In the genomic region with DNA sequence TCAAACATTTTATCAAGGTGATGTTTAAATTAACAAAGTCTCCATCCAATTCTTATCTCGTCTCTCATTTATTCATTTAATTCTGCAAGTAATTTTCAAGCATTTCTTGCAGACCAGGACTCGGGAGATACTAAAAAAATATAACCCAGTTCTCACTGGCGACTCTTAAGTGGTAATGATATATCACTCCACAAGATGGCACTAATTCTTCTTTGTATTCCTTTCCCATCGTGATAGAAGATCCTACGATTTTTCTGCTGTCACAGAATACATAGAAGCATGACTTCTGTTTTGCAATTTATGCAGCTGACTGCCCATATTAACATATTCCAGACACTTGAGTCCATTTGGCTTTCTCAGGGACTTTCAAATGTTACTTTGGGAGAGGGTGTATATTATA, we compare ENCODE assay signal across 8 cellular contexts.
DNase-seq lines count a peak whose midpoint lies in the region; ATAC-seq, FAIRE-seq and TF ChIP-seq lines count a peak whose summit lies in the region.

No MANE protein-coding gene starts in this region.

- H3K9me3 ChIP-seq in adrenal gland (replicated peaks in 1 of 3) (no peaks in the 10 kb centered on the region), HepG2 (ENCODE audit: low read length) (no peaks in the 10 kb centered on the region)

- in situ Hi-C loops in HepG2 (cut with HindIII; ENCODE audit: extremely low pct_ligation_motif_present, low pct_unique_long_range_greater_than_20kb) = loop anchor here (10.0 kb wide), 1 partner anchor 779 kb away; no protein-coding TSS in a partner anchor

- FAIRE-seq in HepG2 (lab: Jason Lieb, UNC) = no peak

- no peak overlapping the region for H2AFZ ChIP-seq in HepG2 (ENCODE audit: low read length)

- no peak overlapping the region for H3K9ac ChIP-seq in HepG2 (ENCODE audit: insufficient read depth, low read depth, low read length)

- POLR2A ChIA-PET in HEK293T (lab: Yijun Ruan, JAX) = no interaction called here
- POLR2A ChIA-PET in HepG2 (lab: Yijun Ruan, JAX) = no interaction called here

- no peak overlapping the region for H3K4me2 ChIP-seq in HepG2 (ENCODE audit: low read depth, low read length)

- intact Hi-C loops in adrenal gland (cut with DNase I) (loop anchor here in 1 of 2 donors (10.0 kb wide), 1 partner anchor 779 kb away; no protein-coding TSS in a partner anchor), HepG2 (cut with micrococcal nuclease; ENCODE audit: unreplicated experiment) (no loop called here), left cardiac atrium (cut with DNase I) (loop anchor here in 1 of 2 donors (10.0 kb wide), 1 partner anchor 779 kb away; no protein-coding TSS in a partner anchor)

- no peak overlapping the region for H3K4me3 ChIP-seq in adrenal gland
- no peak overlapping the region for H3K4me3 ChIP-seq in HepG2 (replicated peaks in 1 of 3; ENCODE audit: insufficient read depth in 1 of 3, low read depth in 2 of 3, low read length in 3 of 3)

- 2 to 6% (median 4%) methylated on average over 5 of the region's 5 CpGs for WGBS in adrenal gland, 4 donors
- under 1% methylated on average over 5 of the region's 5 CpGs for WGBS in HepG2 (ENCODE audit: low lambda C conversion rate)

- no peaks in the 10 kb centered on the region for H4K20me1 ChIP-seq in HepG2 (ENCODE audit: insufficient read depth, low read length)

- peak in 5 of 6 experiments; percentile 32 to 48 (median 43) for TF ChIP-seq CTCF in adrenal gland (IDR thresholded peaks at IDR 0.05)
- TF ChIP-seq CTCF in HepG2 (CRISPR knock-in tag; IDR thresholded peaks at IDR 0.05) = peak; percentile 34; the same call in 1 of the 2 replicates

- TF ChIP-seq POLR2A in adrenal gland (IDR thresholded peaks at IDR 0.05) = no peak
- no peak for TF ChIP-seq POLR2A in HepG2 (IDR thresholded peaks at IDR 0.05; ENCODE audit: insufficient read depth in 1 of 2, low read depth in 2 of 2, low read length in 2 of 2)

- peak; percentile 75 for DNase-seq in DMS53 (lab: John Stamatoyannopoulos, UW)
- DNase-seq in HEK293T (ENCODE audit: extremely low spot score) = peak; percentile 24
- DNase-seq in adrenal gland = no peak
- peak; percentile 0 for DNase-seq in HepG2 (ENCODE audit: low spot score)
- no peak for DNase-seq in left cardiac atrium
- no peak for DNase-seq in stimulated activated CD4-positive, alpha-beta T cell treated with anti-CD3 and anti-CD28 coated beads, Interleukin-2, amount 100 ng/mL, for 24 hours
- no peak for DNase-seq in activated CD4-positive, alpha-beta T cell treated with anti-CD3 and anti-CD28 coated beads for 1 hour

- no peak overlapping the region for H3K27ac ChIP-seq in adrenal gland
- no peak overlapping the region for H3K27ac ChIP-seq in HepG2 (ENCODE audit: extremely low read length, insufficient read depth, low read length)

- no peaks in the 10 kb centered on the region for H3K4me1 ChIP-seq in adrenal gland (replicated peaks in 1 of 2)
- H3K4me1 ChIP-seq in HepG2 (ENCODE audit: insufficient read depth, low read length) = no peaks in the 10 kb centered on the region

- no peaks in the 10 kb centered on the region for H3K79me2 ChIP-seq in HepG2 (ENCODE audit: insufficient read depth, low read length)

- BruUV-seq in HepG2 (replicated peaks; lab: Mats Ljungman, UMichigan) = no TSS peak

- H3K36me3 ChIP-seq in adrenal gland (replicated peaks in 1 of 2) = no peaks in the 10 kb centered on the region
- H3K36me3 ChIP-seq in HepG2 (replicated peaks in 1 of 2; ENCODE audit: control insufficient read depth in 1 of 2, insufficient read depth in 2 of 2, low read length in 2 of 2) = no peaks in the 10 kb centered on the region

- ATAC-seq in HepG2 (no peak), GM21619 (IDR thresholded peaks at IDR 0.05; ENCODE audit: unreplicated experiment) (no peak), left cardiac atrium (no peak)

- TF ChIP-seq RAD21 in HepG2 (CRISPR knock-in tag; IDR thresholded peaks at IDR 0.05) = no peak

- TF ChIP-seq EP300 in HepG2 (IDR thresholded peaks at IDR 0.05; ENCODE audit: low read depth in 2 of 2, low read length in 2 of 2) (no peak), HepG2 (CRISPR knock-in tag; IDR thresholded peaks at IDR 0.05; ENCODE audit: borderline replicate concordance) (no peak)

- H3K27me3 ChIP-seq in adrenal gland = peaks cover 9% of the 10 kb centered on the region
- H3K27me3 ChIP-seq in HepG2 (ENCODE audit: control insufficient read depth in 1 of 2, insufficient read depth in 2 of 2, low read length in 2 of 2) = no peaks in the 10 kb centered on the region

- CTCF ChIA-PET in HEK293T (lab: Yijun Ruan, JAX) = interaction anchor here (0.7 kb wide), 1 partner anchor 746 kb away, joined by 3 read pairs; no protein-coding TSS in a partner anchor
- CTCF ChIA-PET in HepG2 (lab: Yijun Ruan, JAX; ENCODE audit: low intra/inter-chr PET ratio, low total read pairs) = interaction anchor here (1.9 kb wide), 1 partner anchor 784 kb away, joined by 7 read pairs; no protein-coding TSS in a partner anchor

TF ChIP-seq in HEK293T, 16 proteins besides CTCF, POLR2A, EP300 and RAD21:
- TF ChIP-seq NFRKB (IDR thresholded peaks at IDR 0.05) = no peak
- TF ChIP-seq ARNT (IDR thresholded peaks at IDR 0.05) = no peak
- TF ChIP-seq SUZ12 (IDR thresholded peaks at IDR 0.05) = no peak
- TF ChIP-seq ELF4 (IDR thresholded peaks at IDR 0.05) = no peak
- TF ChIP-seq FOXA1 (IDR thresholded peaks at IDR 0.05) = no peak
- TF ChIP-seq SP1 (IDR thresholded peaks at IDR 0.05) = no peak
- TF ChIP-seq CTBP1 (IDR thresholded peaks at IDR 0.05; ENCODE audit: borderline replicate concordance) = no peak
- TF ChIP-seq ZNF384 (IDR thresholded peaks at IDR 0.05) = no peak
- no peak for TF ChIP-seq FOXM1 (IDR thresholded peaks at IDR 0.05; ENCODE audit: borderline replicate concordance)
- TF ChIP-seq LEF1 (IDR thresholded peaks at IDR 0.05; ENCODE audit: borderline replicate concordance) = no peak
- no peak for TF ChIP-seq HDGF (IDR thresholded peaks at IDR 0.05; ENCODE audit: borderline replicate concordance)
- TF ChIP-seq TARDBP (IDR thresholded peaks at IDR 0.05) = no peak
- TF ChIP-seq PKNOX1 (IDR thresholded peaks at IDR 0.05) = no peak
- TF ChIP-seq FOXK2 (IDR thresholded peaks at IDR 0.05) = no peak
- no peak for TF ChIP-seq L3MBTL2 (conservative IDR thresholded peaks at IDR 0.05)

TF ChIP-seq in HepG2, 621 proteins besides CTCF, POLR2A, EP300 and RAD21:
- TF ChIP-seq ZNF333 (CRISPR knock-in tag; IDR thresholded peaks at IDR 0.05; ENCODE audit: borderline replicate concordance) (no peak), MTF1 (CRISPR knock-in tag; IDR thresholded peaks at IDR 0.05) (no peak), ZNF678 (CRISPR knock-in tag; IDR thresholded peaks at IDR 0.05) (no peak), ZNF619 (CRISPR knock-in tag; IDR thresholded peaks at IDR 0.05) (no peak), ZNF577 (CRISPR knock-in tag; IDR thresholded peaks at IDR 0.05; ENCODE audit: borderline replicate concordance, low read depth) (no peak), HHEX (CRISPR knock-in tag; IDR thresholded peaks at IDR 0.05) (no peak), STAG1 (CRISPR knock-in tag; IDR thresholded peaks at IDR 0.05) (peak; percentile 33)

Comparison
In these comparisons a context has a peak if more than half of its experiments do, and no peak if none do; other contexts are left out.
1. DNase-seq: peak in DMS53 (single experiment), HEK293T (single experiment) and HepG2 (single experiment); none in adrenal gland (0 of 7), left cardiac atrium (single experiment), stimulated activated CD4-positive, alpha-beta T cell treated with anti-CD3 and anti-CD28 coated beads, Interleukin-2, amount 100 ng/mL, for 24 hours (0 of 2) and activated CD4-positive, alpha-beta T cell treated with anti-CD3 and anti-CD28 coated beads for 1 hour (single experiment).